In the genomic region with DNA sequence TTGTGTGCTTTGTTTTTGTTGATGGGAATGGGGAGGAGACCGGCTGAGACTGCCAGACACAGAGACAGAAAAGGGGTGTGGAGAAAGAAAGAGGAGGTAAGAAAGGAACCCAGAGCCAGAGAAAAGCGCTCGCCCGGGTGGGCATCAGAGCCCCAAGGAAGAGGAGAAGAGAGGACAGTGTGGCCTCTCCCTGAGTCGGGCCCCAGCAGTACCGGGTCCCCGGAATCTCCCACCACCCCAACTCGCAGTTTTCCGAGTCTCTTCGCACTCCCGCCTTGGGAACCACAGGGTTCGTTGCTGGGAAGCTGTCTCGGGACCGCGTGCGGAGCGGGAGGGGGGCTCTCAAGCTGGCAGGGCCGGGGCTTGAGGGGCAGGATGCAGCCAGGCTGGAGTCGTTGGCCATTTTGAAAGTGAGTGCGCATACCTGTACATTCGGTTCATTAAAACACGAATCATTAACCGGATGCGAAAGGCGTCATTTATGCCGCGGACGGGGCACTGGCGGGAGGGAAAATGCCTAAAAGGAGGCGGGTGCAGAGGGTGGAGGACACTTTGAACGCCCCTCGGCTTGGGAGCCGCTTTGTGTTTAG, we compare ENCODE assay signal across 12 cellular contexts. TPM values are rescaled to one million over a fixed set of nuclear protein-coding genes. Genes with fewer than 3 reads are reported as not detected.
DNase-seq lines count a peak whose midpoint lies in the region; ATAC-seq and TF ChIP-seq lines count a peak whose summit lies in the region.
"Had no signal": no experiment of that assay in that cellular context is flagged by ENCODE, and none has a peak within 500 bp of the region (broad histone marks: within the 10 kb centered on the region; RNA-seq: fewer than 3 reads in every experiment).

No MANE protein-coding gene starts in this region.

- H3K36me3 ChIP-seq in HUES64 (ENCODE audit: insufficient read depth, low read length) (no peaks in the 10 kb centered on the region), esophagus squamous epithelium (no peaks in the 10 kb centered on the region), rectal smooth muscle tissue (ENCODE audit: control insufficient read depth, insufficient read depth, low read length) (no peaks in the 10 kb centered on the region)

- H3K27me3 Mint-ChIP-seq in activated CD4-positive, alpha-beta T cell treated with anti-CD3 and anti-CD28 coated beads, Interleukin-2, amount 10 ng/mL, durations not matched to agents 7 days and 5 days = peaks cover 75% of the 10 kb centered on the region

- peaks cover 25% of the 10 kb centered on the region for H3K4me1 ChIP-seq in HUES64 (ENCODE audit: insufficient read depth, low read length)
- H3K4me1 ChIP-seq in esophagus squamous epithelium = peaks cover 42 to 79% (median 61%) of the 10 kb centered on the region in 3 donors
- H3K4me1 ChIP-seq in rectal smooth muscle tissue (ENCODE audit: control insufficient read depth, insufficient read depth, low read length) = peaks cover under 1% of the 10 kb centered on the region

- no peak overlapping the region; the same call in 1 of the 2 replicates for H3K9ac ChIP-seq in HUES64 (ENCODE audit: low read depth, low read length)
- H3K9ac ChIP-seq in rectal smooth muscle tissue (ENCODE audit: low read length) = no peak overlapping the region

- no peak for DNase-seq in activated CD4-positive, alpha-beta T cell treated with anti-CD3 and anti-CD28 coated beads, Interleukin-2, amount 10 ng/mL, durations not matched to agents 7 days and 5 days
- no peak for DNase-seq in activated CD4-positive, alpha-beta T cell treated with anti-CD3 and anti-CD28 coated beads for 4 hours
- DNase-seq in esophagus squamous epithelium (lab: John Stamatoyannopoulos, UW) (no peak), NCI-H345 (lab: John Stamatoyannopoulos, UW) (no peak), NCI-H2171 (lab: John Stamatoyannopoulos, UW) (no peak)
- DNase-seq: foreskin fibroblast, left ventricle myocardium superior had no signal

- no peak for ATAC-seq in HG03097 (IDR thresholded peaks at IDR 0.05; ENCODE audit: low FRiP score, unreplicated experiment)
- ATAC-seq: left ventricle myocardium superior had no signal

- H3K36me3 Mint-ChIP-seq in activated CD4-positive, alpha-beta T cell treated with anti-CD3 and anti-CD28 coated beads, Interleukin-2, amount 10 ng/mL, durations not matched to agents 7 days and 5 days (ENCODE audit: low read depth) = peaks cover 7% of the 10 kb centered on the region

- TF ChIP-seq POLR2A in esophagus squamous epithelium (IDR thresholded peaks at IDR 0.05) = no peak

- H3K27ac ChIP-seq in HUES64 (ENCODE audit: low read depth, low read length) (no peak overlapping the region), esophagus squamous epithelium (no peak overlapping the region), rectal smooth muscle tissue (ENCODE audit: low read depth, low read length) (no peak overlapping the region)

- WGBS in HUES64 = 4% methylated on average over 33 of the region's 33 CpGs
- WGBS in esophagus squamous epithelium, 2 donors = 2 to 18% methylated on average over 21 to 32 of the region's 33 CpGs

- peak overlapping the region; percentile 51 for H3K4me3 Mint-ChIP-seq in activated CD4-positive, alpha-beta T cell treated with anti-CD3 and anti-CD28 coated beads, Interleukin-2, amount 10 ng/mL, durations not matched to agents 7 days and 5 days

- H3K9me3 ChIP-seq in HUES64 (ENCODE audit: insufficient read depth, low read depth, low read length) (no peaks in the 10 kb centered on the region), esophagus squamous epithelium (no peaks in the 10 kb centered on the region)

- intact Hi-C loops in esophagus squamous epithelium (cut with DNase I) = no loop called here

- H3K27me3 ChIP-seq in HUES64 (ENCODE audit: insufficient read depth, low read length) = peaks cover 99% of the 10 kb centered on the region
- peaks cover 57 to 100% (median 73%) of the 10 kb centered on the region in 4 donors for H3K27me3 ChIP-seq in esophagus squamous epithelium
- H3K27me3 ChIP-seq in rectal smooth muscle tissue (ENCODE audit: control insufficient read depth, insufficient read depth, low read length) = peaks cover 74% of the 10 kb centered on the region

- H3K9me3 Mint-ChIP-seq in activated CD4-positive, alpha-beta T cell treated with anti-CD3 and anti-CD28 coated beads, Interleukin-2, amount 10 ng/mL, durations not matched to agents 7 days and 5 days = no peaks in the 10 kb centered on the region

- peak overlapping the region; percentile 10; the same call in 1 of the 2 replicates for H3K4me3 ChIP-seq in HUES64 (ENCODE audit: low read length)
- H3K4me3 ChIP-seq in esophagus squamous epithelium = peak overlapping the region; percentile 4 to 52 (median 20)
- H3K4me3 ChIP-seq in rectal smooth muscle tissue (ENCODE audit: low read length) = peak overlapping the region; percentile 7

- H3K4me1 Mint-ChIP-seq in activated CD4-positive, alpha-beta T cell treated with anti-CD3 and anti-CD28 coated beads, Interleukin-2, amount 10 ng/mL, durations not matched to agents 7 days and 5 days = peaks cover 33% of the 10 kb centered on the region

- peak overlapping the region; percentile 57 for H3K27ac Mint-ChIP-seq in activated CD4-positive, alpha-beta T cell treated with anti-CD3 and anti-CD28 coated beads, Interleukin-2, amount 10 ng/mL, durations not matched to agents 7 days and 5 days

- CTCF ChIA-PET in activated CD4-positive, alpha-beta T cell treated with anti-CD3 and anti-CD28 coated beads, Interleukin-2, amount 10 ng/mL, durations not matched to agents 7 days and 5 days (lab: Charles Lee) = no interaction called here

- POLR2A ChIA-PET in activated CD4-positive, alpha-beta T cell treated with anti-CD3 and anti-CD28 coated beads, Interleukin-2, amount 10 ng/mL, durations not matched to agents 7 days and 5 days (lab: Charles Lee) = no interaction called here

- TF ChIP-seq CTCF in esophagus squamous epithelium (IDR thresholded peaks at IDR 0.05) = no peak

RNA-seq across cellular contexts. Expression of gene SKOR1, which starts 3.2 kb away (rescaled TPM):
- total RNA-seq in activated CD4-positive, alpha-beta T cell treated with anti-CD3 and anti-CD28 coated beads, Interleukin-2, amount 10 ng/mL, durations not matched to agents 7 days and 5 days = under 1 TPM; 0.29 to 0.30 TPM
- 0.05 TPM for polyA plus RNA-seq in HUES64 (2013, experiment 1 of 2)
- not detected for polyA plus RNA-seq in HUES64 (2013, experiment 2 of 2)
- total RNA-seq in esophagus squamous epithelium = under 1 TPM; 0.09 to 0.76 (median 0.28) TPM

RNA-seq across cellular contexts. Expression of gene RNU6-1, which starts 11.4 kb away (rescaled TPM):
- total RNA-seq in activated CD4-positive, alpha-beta T cell treated with anti-CD3 and anti-CD28 coated beads, Interleukin-2, amount 10 ng/mL, durations not matched to agents 7 days and 5 days = not detected
- under 0.01 TPM for polyA plus RNA-seq in HUES64 (2013, experiment 1 of 2)
- under 0.01 TPM for polyA plus RNA-seq in HUES64 (2013, experiment 2 of 2)
- not detected for total RNA-seq in esophagus squamous epithelium
- total RNA-seq: left ventricle myocardium superior, progenitor cell of endocrine pancreas had no signal
- polyA plus RNA-seq: thymus had no signal
